Comparison of ENCODE assay signal across 8 cellular contexts in genomic region chr21:42187976-42188653, GRCh38.
DNase-seq lines count a peak whose midpoint lies in the region; ATAC-seq lines count a peak whose summit lies in the region.

No MANE protein-coding gene starts in this region.

- peak overlapping the region; percentile 58 for H3K4me3 Mint-ChIP-seq in activated naive CD8-positive, alpha-beta T cell

- H3K4me1 Mint-ChIP-seq in activated naive CD8-positive, alpha-beta T cell (ENCODE audit: low read depth): peaks cover 72% of the 10 kb centered on the region

- no peaks in the 10 kb centered on the region for H3K36me3 ChIP-seq in muscle layer of duodenum (ENCODE audit: control insufficient read depth in 1 of 2, insufficient read depth in 2 of 2, low read length in 2 of 2)

- peaks cover 9 to 16% of the 10 kb centered on the region in 2 donors for H3K4me1 ChIP-seq in muscle layer of duodenum (ENCODE audit: control insufficient read depth in 1 of 2, insufficient read depth in 2 of 2, low read length in 2 of 2)

- H3K4me3 ChIP-seq in muscle layer of duodenum (ENCODE audit: low read depth in 1 of 2, low read length in 2 of 2): peak overlapping the region; percentile 11 to 51

- no peaks in the 10 kb centered on the region for H3K27me3 ChIP-seq in muscle layer of duodenum (ENCODE audit: low read depth, low read length)

- peak overlapping the region; percentile 94 for H3K27ac Mint-ChIP-seq in activated naive CD8-positive, alpha-beta T cell

- no peaks in the 10 kb centered on the region for H3K27me3 Mint-ChIP-seq in activated naive CD8-positive, alpha-beta T cell

- no peaks in the 10 kb centered on the region for H3K9me3 ChIP-seq in muscle layer of duodenum (ENCODE audit: control insufficient read depth in 1 of 2, low read length in 2 of 2)

- H3K9me3 Mint-ChIP-seq in activated naive CD8-positive, alpha-beta T cell (ENCODE audit: low read depth): peaks cover 3% of the 10 kb centered on the region

- ATAC-seq in GM18517 (IDR thresholded peaks at IDR 0.05; ENCODE audit: unreplicated experiment): peak; percentile 98
- ATAC-seq in HG02938 (IDR thresholded peaks at IDR 0.05; ENCODE audit: unreplicated experiment): peak; percentile 96

- H3K27ac ChIP-seq in muscle layer of duodenum (ENCODE audit: low read length) (peak overlapping the region; percentile 73), substantia nigra (ENCODE audit: low read depth, low read length, poor library complexity, severe bottlenecking) (peak overlapping the region; percentile 54)

- H3K36me3 Mint-ChIP-seq in activated naive CD8-positive, alpha-beta T cell: peaks cover 6% of the 10 kb centered on the region

- DNase-seq in SIG-M5 treated with dmso at 0.1 percent for 504 hours (lab: John Stamatoyannopoulos, UW; ENCODE audit: unreplicated experiment) (peak; percentile 92), substantia nigra (lab: John Stamatoyannopoulos, UW) (peak in 5 of 49 donors; percentile 19 to 35 (median 26)), SHP77 treated with DMSO at 0.1 percent for 48 hours (lab: John Stamatoyannopoulos, UW) (no peak), putamen (ENCODE audit: low spot score) (no peak)
